ENCODE assay signal across 2 cellular contexts in the genomic region with DNA sequence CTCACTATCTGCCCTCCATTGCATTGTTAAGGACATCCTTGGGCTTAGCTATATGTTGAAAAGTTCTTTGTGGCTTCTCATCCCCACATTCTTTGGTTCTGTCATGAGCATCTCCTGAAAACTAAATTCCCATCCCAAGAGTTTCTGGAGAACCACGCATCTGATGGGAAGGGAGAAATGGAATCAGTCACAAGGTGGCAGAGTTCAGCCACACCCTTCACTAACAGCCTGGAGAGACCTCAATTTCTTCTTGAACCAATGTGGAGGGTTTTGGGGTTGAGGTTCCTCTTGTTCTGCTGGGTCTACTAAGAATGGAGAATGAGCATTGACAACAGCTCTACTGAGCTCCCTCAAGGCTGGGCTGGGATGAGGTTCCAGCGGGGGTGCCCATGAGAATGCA.
TF ChIP-seq lines count a peak whose summit lies in the region.

No MANE protein-coding gene starts in this region.

TF ChIP-seq in GM23338, 12 proteins besides CTCF, POLR2A, EP300 and RAD21:
- TF ChIP-seq EZH2 (IDR thresholded peaks at IDR 0.05; ENCODE audit: low read depth, unreplicated experiment) (no peak), POLR2AphosphoS5 (IDR thresholded peaks at IDR 0.05; ENCODE audit: low read depth) (no peak), NANOG (IDR thresholded peaks at IDR 0.05; ENCODE audit: borderline replicate concordance) (no peak), ZNF331 (CRISPR knock-in tag; IDR thresholded peaks at IDR 0.05; ENCODE audit: low read depth) (no peak), CREB1 (CRISPR knock-in tag; IDR thresholded peaks at IDR 0.05; ENCODE audit: low read depth) (no peak), ZNF462 (CRISPR knock-in tag; IDR thresholded peaks at IDR 0.05) (no peak), STAT1 (IDR thresholded peaks at IDR 0.05; ENCODE audit: unreplicated experiment) (no peak)
- TF ChIP-seq, protein P1, sequence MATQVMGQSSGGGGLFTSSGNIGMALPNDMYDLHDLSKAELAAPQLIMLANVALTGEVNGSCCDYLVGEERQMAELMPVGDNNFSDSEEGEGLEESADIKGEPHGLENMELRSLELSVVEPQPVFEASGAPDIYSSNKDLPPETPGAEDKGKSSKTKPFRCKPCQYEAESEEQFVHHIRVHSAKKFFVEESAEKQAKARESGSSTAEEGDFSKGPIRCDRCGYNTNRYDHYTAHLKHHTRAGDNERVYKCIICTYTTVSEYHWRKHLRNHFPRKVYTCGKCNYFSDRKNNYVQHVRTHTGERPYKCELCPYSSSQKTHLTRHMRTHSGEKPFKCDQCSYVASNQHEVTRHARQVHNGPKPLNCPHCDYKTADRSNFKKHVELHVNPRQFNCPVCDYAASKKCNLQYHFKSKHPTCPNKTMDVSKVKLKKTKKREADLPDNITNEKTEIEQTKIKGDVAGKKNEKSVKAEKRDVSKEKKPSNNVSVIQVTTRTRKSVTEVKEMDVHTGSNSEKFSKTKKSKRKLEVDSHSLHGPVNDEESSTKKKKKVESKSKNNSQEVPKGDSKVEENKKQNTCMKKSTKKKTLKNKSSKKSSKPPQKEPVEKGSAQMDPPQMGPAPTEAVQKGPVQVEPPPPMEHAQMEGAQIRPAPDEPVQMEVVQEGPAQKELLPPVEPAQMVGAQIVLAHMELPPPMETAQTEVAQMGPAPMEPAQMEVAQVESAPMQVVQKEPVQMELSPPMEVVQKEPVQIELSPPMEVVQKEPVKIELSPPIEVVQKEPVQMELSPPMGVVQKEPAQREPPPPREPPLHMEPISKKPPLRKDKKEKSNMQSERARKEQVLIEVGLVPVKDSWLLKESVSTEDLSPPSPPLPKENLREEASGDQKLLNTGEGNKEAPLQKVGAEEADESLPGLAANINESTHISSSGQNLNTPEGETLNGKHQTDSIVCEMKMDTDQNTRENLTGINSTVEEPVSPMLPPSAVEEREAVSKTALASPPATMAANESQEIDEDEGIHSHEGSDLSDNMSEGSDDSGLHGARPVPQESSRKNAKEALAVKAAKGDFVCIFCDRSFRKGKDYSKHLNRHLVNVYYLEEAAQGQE (IDR thresholded peaks at IDR 0.05; ENCODE audit: unreplicated experiment) = no peak
TF ChIP-seq in GM23338: peak in this region for 0.

TF ChIP-seq in H1, 55 proteins besides CTCF, POLR2A, EP300 and RAD21:
- TF ChIP-seq CHD1 (IDR thresholded peaks at IDR 0.05; ENCODE audit: low read depth, low read length) (no peak), SP4 (IDR thresholded peaks at IDR 0.05; ENCODE audit: low read length) (no peak), SIX5 (IDR thresholded peaks at IDR 0.05; ENCODE audit: low read depth, low read length) (no peak), YY1 (IDR thresholded peaks at IDR 0.05; ENCODE audit: low read depth, low read length) (no peak)
